In genomic region chr6:41335296-41335695, GRCh38 we compare ENCODE assay signal across 21 cellular contexts. TPM values are rescaled to one million over a fixed set of nuclear protein-coding genes. Genes with fewer than 3 reads are reported as not detected.
DNase-seq lines count a peak whose midpoint lies in the region; ATAC-seq and TF ChIP-seq lines count a peak whose summit lies in the region.
"Had no signal": no experiment of that assay in that cellular context is flagged by ENCODE, and none has a peak within 500 bp of the region (broad histone marks: within the 10 kb centered on the region; RNA-seq: fewer than 3 reads in every experiment).

Gene NCR2 (plus strand): TSS chr6:41335608. CDS start chr6:41335877, 269 bp downstream.

- H3K18ac ChIP-seq in neuronal stem cell (ENCODE audit: low read length): peak within 1 kb of the TSS; percentile 24

- no peak within 1 kb of the TSS for H2AK5ac ChIP-seq in neuronal stem cell (ENCODE audit: low read depth, low read length)

- no peak within 1 kb of the TSS for H2BK12ac ChIP-seq in neuronal stem cell (ENCODE audit: low read length)

- H3K27me3 ChIP-seq in neuronal stem cell (ENCODE audit: control insufficient read depth in 3 of 3, insufficient read depth in 3 of 3, low read depth in 1 of 3, low read length in 3 of 3) (peaks cover 0 to 38% (median 0%) of the 10 kb centered on the region in 3 experiments), lower lobe of right lung (ENCODE audit: low read depth) (peaks cover 5% of the 10 kb centered on the region)

- peaks cover 0 to 2% of the 10 kb centered on the region in 2 donors for H3K4me1 ChIP-seq in neuronal stem cell (ENCODE audit: control insufficient read depth in 2 of 2, insufficient read depth in 1 of 2, low read depth in 1 of 2, low read length in 2 of 2)
- H3K4me1 ChIP-seq in lower lobe of right lung: no peaks in the 10 kb centered on the region

- H3K36me3 Mint-ChIP-seq in activated T-cell treated with anti-CD3 and anti-CD28 coated beads, Interleukin-2, amount 50 U/mL, for 24 hours (ENCODE audit: low read depth): no peaks in the 10 kb centered on the region
- H3K36me3 Mint-ChIP-seq in IgD-negative memory B cell: no peaks in the 10 kb centered on the region
- no peaks in the 10 kb centered on the region for H3K36me3 Mint-ChIP-seq in activated naive CD8-positive, alpha-beta T cell treated with anti-CD3 and anti-CD28 coated beads, Interleukin-2, amount 50 U/mL, for 24 hours (ENCODE audit: low read depth)

- H3K4me2 ChIP-seq in neuronal stem cell (ENCODE audit: insufficient read depth, low read length, poor library complexity, severe bottlenecking): no peak within 1 kb of the TSS
- H3K4me2 ChIP-seq: hepatocyte had no signal

- no peaks in the 10 kb centered on the region for H3K9me3 ChIP-seq in neuronal stem cell (replicated peaks in 1 of 2; ENCODE audit: control insufficient read depth in 2 of 2, insufficient read depth in 1 of 2, low read depth in 1 of 2, low read length in 2 of 2)
- H3K9me3 ChIP-seq in lower lobe of right lung: no peaks in the 10 kb centered on the region

- H2BK120ac ChIP-seq in neuronal stem cell (ENCODE audit: low read depth, low read length): no peak within 1 kb of the TSS

- no peak within 1 kb of the TSS for H2BK5ac ChIP-seq in neuronal stem cell (ENCODE audit: low read length)

- H3K9ac ChIP-seq in neuronal stem cell (ENCODE audit: low read depth, low read length, poor library complexity): peak within 1 kb of the TSS; percentile 34

- no peak within 1 kb of the TSS for H3K4ac ChIP-seq in neuronal stem cell (ENCODE audit: low read length)

- peak within 1 kb of the TSS; percentile 25 for H3K23ac ChIP-seq in neuronal stem cell (ENCODE audit: low read depth, low read length, poor library complexity)

- WGBS in neuronal stem cell (ENCODE audit: extremely low coverage in 2 of 2, insufficient read length in 2 of 2, insufficient replicate concordance in 1 of 2), 2 donors: no CpG with 5 or more reads among the region's 5 CpGs

- peak within 1 kb of the TSS; percentile 87 for H3K14ac ChIP-seq in neuronal stem cell (ENCODE audit: low read length)

- H3K36me3 ChIP-seq in neuronal stem cell (replicated peaks in 1 of 2; ENCODE audit: control insufficient read depth in 2 of 2, insufficient read depth in 2 of 2, low read length in 2 of 2) (no peaks in the 10 kb centered on the region), lower lobe of right lung (no peaks in the 10 kb centered on the region)

- no peaks in the 10 kb centered on the region for H3K9me3 Mint-ChIP-seq in activated T-cell treated with anti-CD3 and anti-CD28 coated beads, Interleukin-2, amount 50 U/mL, for 24 hours
- H3K9me3 Mint-ChIP-seq in IgD-negative memory B cell: no peaks in the 10 kb centered on the region
- no peaks in the 10 kb centered on the region for H3K9me3 Mint-ChIP-seq in activated naive CD8-positive, alpha-beta T cell treated with anti-CD3 and anti-CD28 coated beads, Interleukin-2, amount 50 U/mL, for 24 hours
- H3K9me3 Mint-ChIP-seq: activated T-helper 2 cell treated with anti-CD3 and anti-CD28 coated beads, Interferon-gamma antibody, Interleukin-2, Interleukin-4, amounts not matched to agents 10 μg/mL and 5 μg/mL and 100 μg/mL, durations not matched to agents 14 hours and 24 hours and 36 hours had no signal

- H2BK15ac ChIP-seq in neuronal stem cell (ENCODE audit: low read length): no peak within 1 kb of the TSS

- no peak for DNase-seq in activated T-cell treated with anti-CD3 and anti-CD28 coated beads, Interleukin-2, amount 50 U/mL, for 24 hours
- DNase-seq in activated T-cell treated with anti-CD3 and anti-CD28 coated beads, Interleukin-2, amount 50 U/mL, for 48 hours: no peak
- no peak for DNase-seq in activated naive CD8-positive, alpha-beta T cell treated with anti-CD3 and anti-CD28 coated beads, Interleukin-2, amount 50 U/mL, for 24 hours
- no peak for DNase-seq in neuronal stem cell (ENCODE audit: low spot score)
- DNase-seq in lower lobe of right lung: no peak
- DNase-seq in NOMO-1 treated with DMSO at 0.1 percent for 48 hours (lab: John Stamatoyannopoulos, UW; ENCODE audit: unreplicated experiment): no peak
- DNase-seq in NCI-H345 treated with DMSO at 0.1 percent for 48 hours (lab: John Stamatoyannopoulos, UW; ENCODE audit: unreplicated experiment): no peak
- DNase-seq: activated CD4-positive, alpha-beta T cell treated with anti-CD3 and anti-CD28 coated beads for 48 hours; COR-L47; kidney; NCI-H2029 treated with DMSO at 0.1 percent for 48 hours; NCI-H510A; occipital lobe; right cardiac atrium; Right ventricle myocardium superior; T1000 had no signal

- peak within 1 kb of the TSS; percentile 45 for H3K4me3 Mint-ChIP-seq in activated T-cell treated with anti-CD3 and anti-CD28 coated beads, Interleukin-2, amount 50 U/mL, for 24 hours
- peak within 1 kb of the TSS; percentile 38 to 91 (median 57) for H3K4me3 Mint-ChIP-seq in IgD-negative memory B cell
- peak within 1 kb of the TSS; percentile 55 for H3K4me3 Mint-ChIP-seq in activated naive CD8-positive, alpha-beta T cell treated with anti-CD3 and anti-CD28 coated beads, Interleukin-2, amount 50 U/mL, for 24 hours

- peak within 1 kb of the TSS; percentile 17 for H4K8ac ChIP-seq in neuronal stem cell (ENCODE audit: low read depth, low read length)

- H2AFZ ChIP-seq in neuronal stem cell (ENCODE audit: low read length): no peak within 1 kb of the TSS
- H2AFZ ChIP-seq: hepatocyte had no signal

- no peak for ATAC-seq in activated naive CD8-positive, alpha-beta T cell treated with anti-CD3 and anti-CD28 coated beads, Interleukin-2, amount 50 U/mL, for 24 hours
- no peak for ATAC-seq in lower lobe of right lung

- H3K4me3 ChIP-seq in neuronal stem cell (ENCODE audit: low read length in 2 of 2) (peak within 1 kb of the TSS in 1 of 2 donors; percentile 18), lower lobe of right lung (no peak within 1 kb of the TSS)
- H3K4me3 ChIP-seq: hepatocyte had no signal

- peak within 1 kb of the TSS; percentile 81 for H3K27ac Mint-ChIP-seq in activated T-cell treated with anti-CD3 and anti-CD28 coated beads, Interleukin-2, amount 50 U/mL, for 24 hours
- H3K27ac Mint-ChIP-seq in IgD-negative memory B cell: peak within 1 kb of the TSS; percentile 89 to 97 (median 96)
- peak within 1 kb of the TSS; percentile 93 for H3K27ac Mint-ChIP-seq in activated naive CD8-positive, alpha-beta T cell treated with anti-CD3 and anti-CD28 coated beads, Interleukin-2, amount 50 U/mL, for 24 hours
- H3K27ac Mint-ChIP-seq: activated T-helper 2 cell treated with anti-CD3 and anti-CD28 coated beads, Interferon-gamma antibody, Interleukin-2, Interleukin-4, amounts not matched to agents 10 μg/mL and 5 μg/mL and 100 μg/mL, durations not matched to agents 14 hours and 24 hours and 36 hours had no signal

- intact Hi-C loops in lower lobe of right lung (cut with DNase I): no loop called here

- peaks cover 44% of the 10 kb centered on the region for H3K4me1 Mint-ChIP-seq in activated T-cell treated with anti-CD3 and anti-CD28 coated beads, Interleukin-2, amount 50 U/mL, for 24 hours (ENCODE audit: low read depth)
- peaks cover 14 to 25% (median 20%) of the 10 kb centered on the region in 3 donors for H3K4me1 Mint-ChIP-seq in IgD-negative memory B cell
- peaks cover 54% of the 10 kb centered on the region for H3K4me1 Mint-ChIP-seq in activated naive CD8-positive, alpha-beta T cell treated with anti-CD3 and anti-CD28 coated beads, Interleukin-2, amount 50 U/mL, for 24 hours

- H4K91ac ChIP-seq in neuronal stem cell (ENCODE audit: low read depth, low read length, poor library complexity): no peak within 1 kb of the TSS

- TF ChIP-seq CTCF in lower lobe of right lung (IDR thresholded peaks at IDR 0.05): no peak

- H3K27me3 Mint-ChIP-seq in activated T-cell treated with anti-CD3 and anti-CD28 coated beads, Interleukin-2, amount 50 U/mL, for 24 hours: no peaks in the 10 kb centered on the region
- no peaks in the 10 kb centered on the region for H3K27me3 Mint-ChIP-seq in IgD-negative memory B cell
- H3K27me3 Mint-ChIP-seq in activated naive CD8-positive, alpha-beta T cell treated with anti-CD3 and anti-CD28 coated beads, Interleukin-2, amount 50 U/mL, for 24 hours: no peaks in the 10 kb centered on the region

- no peaks in the 10 kb centered on the region for H3K79me1 ChIP-seq in neuronal stem cell (ENCODE audit: low read depth, low read length)

- H3K27ac ChIP-seq in neuronal stem cell (replicated peaks; ENCODE audit: low read length): no peak within 1 kb of the TSS
- H3K27ac ChIP-seq in lower lobe of right lung: no peak within 1 kb of the TSS
- H3K27ac ChIP-seq: hepatocyte had no signal

RNA-seq across cellular contexts. Expression of gene NCR2, which starts in this region (rescaled TPM):
- polyA plus RNA-seq in IgD-negative memory B cell: not detected
- not detected for polyA plus RNA-seq in neuronal stem cell (2013, experiment 1 of 2)
- not detected for polyA plus RNA-seq in neuronal stem cell (2013, experiment 2 of 2)
- total RNA-seq in lower lobe of right lung: not detected
- total RNA-seq: activated T-helper 2 cell treated with anti-CD3 and anti-CD28 coated beads, Interferon-gamma antibody, Interleukin-2, Interleukin-4, amounts not matched to agents 10 μg/mL and 5 μg/mL and 100 μg/mL, durations not matched to agents 14 hours and 24 hours and 36 hours; hepatocyte; HepG2; kidney; mesenteric fat pad; occipital lobe; right cardiac atrium; Right ventricle myocardium superior had no signal
- polyA plus RNA-seq: hepatocyte, HepG2, right cardiac atrium had no signal
